ENCODE assay signal across 9 cellular contexts in genomic region chr20:23048283-23049200, GRCh38. TPM values are rescaled to one million over a fixed set of nuclear protein-coding genes. Genes with fewer than 3 reads are reported as not detected.
DNase-seq lines count a peak whose midpoint lies in the region; ATAC-seq and TF ChIP-seq lines count a peak whose summit lies in the region.
"Had no signal": no experiment of that assay in that cellular context is flagged by ENCODE, and none has a peak within 500 bp of the region (broad histone marks: within the 10 kb centered on the region; RNA-seq: fewer than 3 reads in every experiment).

No MANE protein-coding gene starts in this region.

- peak; percentile 66 for TF ChIP-seq CTCF in type B pancreatic cell (conservative IDR thresholded peaks at IDR 0.05)

- peak overlapping the region; percentile 64 for H3K9ac ChIP-seq in NT2/D1 (ENCODE audit: insufficient read length, low read depth)

- CTCF ChIA-PET in activated CD8-positive, alpha-beta memory T cell treated with anti-CD3 and anti-CD28 coated beads, Interleukin-2, amount 10 ng/mL, durations not matched to agents 7 days and 5 days (lab: Charles Lee): interaction anchor here (1.0 kb wide), 1 partner anchor 99 kb away, joined by 3 read pairs; no protein-coding TSS in a partner anchor

- peaks cover 62% of the 10 kb centered on the region for H3K27me3 ChIP-seq in NT2/D1 (ENCODE audit: insufficient read depth, insufficient read length)
- H3K27me3 ChIP-seq in effector memory CD4-positive, alpha-beta T cell (replicated peaks; ENCODE audit: control insufficient read depth, insufficient read depth, low read length, poor library complexity, severe bottlenecking): peaks cover 18% of the 10 kb centered on the region

- no peaks in the 10 kb centered on the region for H3K36me3 ChIP-seq in NT2/D1 (ENCODE audit: insufficient read depth, insufficient read length, low read length)
- H3K36me3 ChIP-seq in effector memory CD4-positive, alpha-beta T cell (ENCODE audit: control insufficient read depth, insufficient read depth, low read length): no peaks in the 10 kb centered on the region

- no peak for DNase-seq in activated CD8-positive, alpha-beta memory T cell treated with anti-CD3 and anti-CD28 coated beads, Interleukin-2, amount 10 ng/mL, durations not matched to agents 7 days and 5 days
- no peak for DNase-seq in activated CD8-positive, alpha-beta memory T cell treated with anti-CD3 and anti-CD28 coated beads for 24 hours
- DNase-seq in NT2/D1 (ENCODE audit: low read depth, low spot score): no peak
- DNase-seq in effector memory CD4-positive, alpha-beta T cell: no peak
- peak; percentile 82 for DNase-seq in lung microvascular endothelial cell (ENCODE audit: low read depth in 2 of 2)
- no peak for DNase-seq in type B pancreatic cell (ENCODE audit: extremely low spot score, unreplicated experiment)
- no peak for DNase-seq in middle frontal gyrus (ENCODE audit: extremely low spot score, low spot score)

- ATAC-seq in activated CD8-positive, alpha-beta memory T cell treated with anti-CD3 and anti-CD28 coated beads, Interleukin-2, amount 10 ng/mL, durations not matched to agents 7 days and 5 days: peak; percentile 62
- no peak for ATAC-seq in GM21825 (IDR thresholded peaks at IDR 0.05; ENCODE audit: unreplicated experiment)

- no peak overlapping the region for H3K27ac ChIP-seq in effector memory CD4-positive, alpha-beta T cell (ENCODE audit: insufficient read depth, low read length, poor library complexity, severe bottlenecking)

- peaks cover 2% of the 10 kb centered on the region for H3K36me3 Mint-ChIP-seq in activated CD8-positive, alpha-beta memory T cell treated with anti-CD3 and anti-CD28 coated beads, Interleukin-2, amount 10 ng/mL, durations not matched to agents 7 days and 5 days
- peaks cover 3% of the 10 kb centered on the region for H3K36me3 Mint-ChIP-seq in type B pancreatic cell

- H3K9me3 Mint-ChIP-seq in activated CD8-positive, alpha-beta memory T cell treated with anti-CD3 and anti-CD28 coated beads, Interleukin-2, amount 10 ng/mL, durations not matched to agents 7 days and 5 days (ENCODE audit: low read depth): no peaks in the 10 kb centered on the region
- no peaks in the 10 kb centered on the region for H3K9me3 Mint-ChIP-seq in type B pancreatic cell

- peaks cover 4% of the 10 kb centered on the region for H3K4me1 ChIP-seq in NT2/D1 (ENCODE audit: insufficient read depth, insufficient read length)
- peaks cover 2% of the 10 kb centered on the region for H3K4me1 ChIP-seq in effector memory CD4-positive, alpha-beta T cell (ENCODE audit: control insufficient read depth, insufficient read depth, low read length, poor library complexity, severe bottlenecking)

- H3K27me3 Mint-ChIP-seq in activated CD8-positive, alpha-beta memory T cell treated with anti-CD3 and anti-CD28 coated beads, Interleukin-2, amount 10 ng/mL, durations not matched to agents 7 days and 5 days: peaks cover 74% of the 10 kb centered on the region
- H3K27me3 Mint-ChIP-seq in type B pancreatic cell: peaks cover 76% of the 10 kb centered on the region

- H3K4me1 Mint-ChIP-seq in activated CD8-positive, alpha-beta memory T cell treated with anti-CD3 and anti-CD28 coated beads, Interleukin-2, amount 10 ng/mL, durations not matched to agents 7 days and 5 days: peaks cover 10% of the 10 kb centered on the region
- H3K4me1 Mint-ChIP-seq in type B pancreatic cell (ENCODE audit: unreplicated experiment): peaks cover 20% of the 10 kb centered on the region

- H3K4me3 Mint-ChIP-seq in activated CD8-positive, alpha-beta memory T cell treated with anti-CD3 and anti-CD28 coated beads, Interleukin-2, amount 10 ng/mL, durations not matched to agents 7 days and 5 days: no peak overlapping the region
- peak overlapping the region; percentile 91 for H3K4me3 Mint-ChIP-seq in type B pancreatic cell

- no peaks in the 10 kb centered on the region for H3K9me3 ChIP-seq in NT2/D1 (ENCODE audit: insufficient read depth, low read length)
- no peaks in the 10 kb centered on the region for H3K9me3 ChIP-seq in effector memory CD4-positive, alpha-beta T cell (ENCODE audit: control insufficient read depth, low read length)

- no peak overlapping the region for H3K27ac Mint-ChIP-seq in activated CD8-positive, alpha-beta memory T cell treated with anti-CD3 and anti-CD28 coated beads, Interleukin-2, amount 10 ng/mL, durations not matched to agents 7 days and 5 days
- H3K27ac Mint-ChIP-seq in type B pancreatic cell: no peak overlapping the region

- peak overlapping the region; percentile 26 for H3K4me3 ChIP-seq in NT2/D1 (ENCODE audit: insufficient read length, low read depth)
- H3K4me3 ChIP-seq in effector memory CD4-positive, alpha-beta T cell (ENCODE audit: insufficient read depth, low read depth, low read length, poor library complexity, severe bottlenecking): peak overlapping the region; percentile 25

RNA-seq across cellular contexts. Expression of gene THBD, which starts 0.9 kb away (rescaled TPM):
- not detected for total RNA-seq in activated CD8-positive, alpha-beta memory T cell treated with anti-CD3 and anti-CD28 coated beads, Interleukin-2, amount 10 ng/mL, durations not matched to agents 7 days and 5 days
- total RNA-seq in lung microvascular endothelial cell (3.2 and 9.2 TPM in 2 replicates), type B pancreatic cell (ENCODE audit: low replicate concordance) (1.5 and 5.8 TPM in 2 replicates)

RNA-seq across cellular contexts. Expression of gene SSTR4, which starts 13.4 kb away (rescaled TPM):
- total RNA-seq in activated CD8-positive, alpha-beta memory T cell treated with anti-CD3 and anti-CD28 coated beads, Interleukin-2, amount 10 ng/mL, durations not matched to agents 7 days and 5 days: not detected
- total RNA-seq in lung microvascular endothelial cell (not detected in 2 replicates), type B pancreatic cell (ENCODE audit: low replicate concordance) (not detected in 2 replicates)
- total RNA-seq: temporal lobe had no signal

RNA-seq across cellular contexts. Expression of gene CD93, which starts 37.6 kb away (rescaled TPM):
- 1 to 10 TPM in 1 of 2 experiments, under 1 TPM in 1; 0.54 to 1.6 TPM for total RNA-seq in activated CD8-positive, alpha-beta memory T cell treated with anti-CD3 and anti-CD28 coated beads, Interleukin-2, amount 10 ng/mL, durations not matched to agents 7 days and 5 days
- total RNA-seq in lung microvascular endothelial cell (20.8 and 129 TPM in 2 replicates), type B pancreatic cell (ENCODE audit: low replicate concordance) (0.05 TPM in 1 of 2 replicates, not detected in the other)

Comparison
In these comparisons a context has a peak if more than half of its experiments do, and no peak if none do; other contexts are left out.
1. DNase-seq: peak in lung microvascular endothelial cell (2 of 2); none in activated CD8-positive, alpha-beta memory T cell treated with anti-CD3 and anti-CD28 coated beads, Interleukin-2, amount 10 ng/mL, durations not matched to agents 7 days and 5 days (single experiment), activated CD8-positive, alpha-beta memory T cell treated with anti-CD3 and anti-CD28 coated beads for 24 hours (single experiment), NT2/D1 (single experiment), effector memory CD4-positive, alpha-beta T cell (0 of 3), type B pancreatic cell (single experiment) and middle frontal gyrus (single experiment).